21 cellular contexts compared by ENCODE assay signal in the genomic region with DNA sequence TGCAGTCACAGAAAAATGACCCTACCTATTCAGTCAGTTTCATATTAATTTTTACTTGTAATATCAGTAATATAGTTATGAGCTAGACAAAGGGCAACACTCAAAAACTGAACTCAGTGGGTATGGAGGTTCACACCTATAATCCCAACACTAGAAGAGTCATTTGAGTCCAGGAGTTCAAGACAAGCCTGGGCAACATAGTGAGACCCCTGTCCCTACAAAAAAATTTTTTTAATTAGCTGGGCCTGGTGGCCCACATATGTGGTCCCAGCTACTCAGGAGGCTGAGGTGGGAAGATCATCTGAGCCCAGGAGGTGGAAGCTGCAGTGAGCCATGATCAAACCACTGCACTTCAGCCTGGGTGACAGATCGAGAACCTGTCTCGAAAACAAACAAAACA. TPM values are rescaled to one million over a fixed set of nuclear protein-coding genes. Genes with fewer than 3 reads are reported as not detected.
A peak's percentile ranks its signal among the peaks of the same experiment; 100 is the strongest.
DNase-seq lines count a peak whose midpoint lies in the region; ATAC-seq, FAIRE-seq and TF ChIP-seq lines count a peak whose summit lies in the region.
"Had no signal": no experiment of that assay in that cellular context is flagged by ENCODE, and none has a peak within 500 bp of the region (broad histone marks: within the 10 kb centered on the region; RNA-seq: fewer than 3 reads in every experiment).

No MANE protein-coding gene starts in this region.

- H3K4me1 Mint-ChIP-seq in activated T-cell treated with anti-CD3 and anti-CD28 coated beads, Interleukin-2, amount 50 U/mL, for 24 hours (ENCODE audit: low read depth), result peaks cover 53% of the 10 kb centered on the region
- H3K4me1 Mint-ChIP-seq in HFFc6 (ENCODE audit: low read depth) (peaks cover 44% of the 10 kb centered on the region), astrocyte (ENCODE audit: low read depth, unreplicated experiment) (peaks cover 11% of the 10 kb centered on the region)

- H3K9me2 ChIP-seq in neural cell (ENCODE audit: insufficient read depth, low read length), result no peaks in the 10 kb centered on the region

- no peak for TF ChIP-seq RAD21 in neural cell (conservative IDR thresholded peaks at IDR 0.05)

- ATAC-seq in GM21360 (IDR thresholded peaks at IDR 0.05; ENCODE audit: unreplicated experiment), result no peak
- ATAC-seq: left lung, mucosa of descending colon had no signal

- peak overlapping the region; percentile 59 for H3K27ac Mint-ChIP-seq in activated T-cell treated with anti-CD3 and anti-CD28 coated beads, Interleukin-2, amount 50 U/mL, for 24 hours
- peak overlapping the region; percentile 26; the same call in 1 of the 2 replicates for H3K27ac Mint-ChIP-seq in HFFc6
- H3K27ac Mint-ChIP-seq in astrocyte (ENCODE audit: unreplicated experiment), result no peak overlapping the region

- FAIRE-seq in astrocyte (lab: Jason Lieb, UNC), result no peak

- no peak overlapping the region for H2AFZ ChIP-seq in astrocyte (ENCODE audit: low read depth, low read length)
- H2AFZ ChIP-seq in neural cell (ENCODE audit: low read depth, low read length), result no peak overlapping the region

- peak overlapping the region; percentile 42 for H3K4me3 Mint-ChIP-seq in activated T-cell treated with anti-CD3 and anti-CD28 coated beads, Interleukin-2, amount 50 U/mL, for 24 hours
- H3K4me3 Mint-ChIP-seq in HFFc6 (peak overlapping the region; percentile 91), astrocyte (ENCODE audit: unreplicated experiment) (peak overlapping the region; percentile 91)

- H3K36me3 ChIP-seq in astrocyte (ENCODE audit: insufficient read depth, low read length) (peaks cover 28% of the 10 kb centered on the region), neural cell (ENCODE audit: insufficient read depth, low read length) (peaks cover 8% of the 10 kb centered on the region)

- H3K27me3 Mint-ChIP-seq in activated T-cell treated with anti-CD3 and anti-CD28 coated beads, Interleukin-2, amount 50 U/mL, for 24 hours, result no peaks in the 10 kb centered on the region
- no peaks in the 10 kb centered on the region for H3K27me3 Mint-ChIP-seq in HFFc6 (ENCODE audit: insufficient read depth)
- no peaks in the 10 kb centered on the region for H3K27me3 Mint-ChIP-seq in astrocyte (ENCODE audit: low read depth, unreplicated experiment)

- H3K4me2 ChIP-seq in astrocyte (ENCODE audit: low read length) (peak overlapping the region; percentile 99), neural cell (ENCODE audit: low read length) (no peak overlapping the region)

- no peaks in the 10 kb centered on the region for H3F3A ChIP-seq in neural cell (ENCODE audit: insufficient read depth, low read length, poor library complexity, severe bottlenecking)

- H3K9ac ChIP-seq in astrocyte (ENCODE audit: low read length), result no peak overlapping the region
- no peak overlapping the region for H3K9ac ChIP-seq in neural cell (ENCODE audit: low read length)

- H3K9me3 Mint-ChIP-seq in activated T-cell treated with anti-CD3 and anti-CD28 coated beads, Interleukin-2, amount 50 U/mL, for 24 hours, result no peaks in the 10 kb centered on the region
- no peaks in the 10 kb centered on the region for H3K9me3 Mint-ChIP-seq in HFFc6
- no peaks in the 10 kb centered on the region for H3K9me3 Mint-ChIP-seq in astrocyte (ENCODE audit: unreplicated experiment)

- H3K9me3 ChIP-seq in astrocyte (ENCODE audit: insufficient read depth, low read depth, low read length) (no peaks in the 10 kb centered on the region), neural cell (ENCODE audit: low read length) (no peaks in the 10 kb centered on the region)
- H3K9me3 ChIP-seq: ascending aorta, left lung, mucosa of descending colon, right atrium auricular region, thoracic aorta had no signal

- peaks cover 11% of the 10 kb centered on the region for H3K4me1 ChIP-seq in astrocyte (ENCODE audit: insufficient read depth, low read length)

- TF ChIP-seq CTCF in HFFc6 (IDR thresholded peaks at IDR 0.05) (no peak), astrocyte (IDR thresholded peaks at IDR 0.05; ENCODE audit: insufficient read depth, low read depth, low read length) (no peak), neural cell (IDR thresholded peaks at IDR 0.05; ENCODE audit: poor library complexity, severe bottlenecking) (no peak)

- no peaks in the 10 kb centered on the region for H3K27me3 ChIP-seq in astrocyte (ENCODE audit: insufficient read depth, low read length)
- H3K27me3 ChIP-seq in neural cell (ENCODE audit: insufficient read depth, low read depth, low read length), result no peaks in the 10 kb centered on the region
- H3K27me3 ChIP-seq: ascending aorta, left lung, right atrium auricular region had no signal

- no peak for TF ChIP-seq EP300 in neural cell (conservative IDR thresholded peaks at IDR 0.05; ENCODE audit: poor library complexity, severe bottlenecking)

- H3K27ac ChIP-seq in astrocyte (ENCODE audit: low read depth, low read length) (no peak overlapping the region), neural cell (ENCODE audit: low read length) (no peak overlapping the region)
- H3K27ac ChIP-seq: ascending aorta, C4-2B, left lung, right atrium auricular region, RWPE1, thoracic aorta, WERI-Rb-1 had no signal

- H3K4me3 ChIP-seq in astrocyte (ENCODE audit: insufficient read depth, low read depth, low read length), result no peak overlapping the region
- peak overlapping the region; percentile 32 for H3K4me3 ChIP-seq in neural cell (ENCODE audit: low read length)
- H3K4me3 ChIP-seq: mucosa of descending colon, right atrium auricular region had no signal

- DNase-seq in activated T-cell treated with anti-CD3 and anti-CD28 coated beads, Interleukin-2, amount 50 U/mL, for 24 hours, result no peak
- DNase-seq in activated T-cell treated with anti-CD3 and anti-CD28 coated beads, Interleukin-2, amount 50 U/mL, for 1 hour, result no peak
- no peak for DNase-seq in HFFc6
- no peak for DNase-seq in astrocyte (ENCODE audit: low read depth)
- no peak for DNase-seq in GM19240 (ENCODE audit: insufficient read length, low spot score)
- DNase-seq in effector CD4-positive, alpha-beta T cell, result no peak
- DNase-seq: ACHN; left lung; mucosa of descending colon; NCI-H1092; NCI-H2029 treated with DMSO at 0.1 percent for 48 hours; occipital lobe; stimulated activated CD4-positive, alpha-beta T cell treated with anti-CD3 and anti-CD28 coated beads, Interleukin-15, amount 100 ng/mL, for 24 hours; WERI-Rb-1 had no signal

- peaks cover 84% of the 10 kb centered on the region for H3K36me3 Mint-ChIP-seq in activated T-cell treated with anti-CD3 and anti-CD28 coated beads, Interleukin-2, amount 50 U/mL, for 24 hours (ENCODE audit: low read depth)
- peaks cover 40% of the 10 kb centered on the region for H3K36me3 Mint-ChIP-seq in HFFc6 (ENCODE audit: low read depth)
- peaks cover 6% of the 10 kb centered on the region for H3K36me3 Mint-ChIP-seq in astrocyte (ENCODE audit: low read depth, unreplicated experiment)

- peaks cover 71% of the 10 kb centered on the region for H3K79me2 ChIP-seq in astrocyte (ENCODE audit: insufficient read depth, low read length)
- peaks cover 28% of the 10 kb centered on the region for H3K79me2 ChIP-seq in neural cell (replicated peaks; ENCODE audit: insufficient read depth, low read length)

- H4K20me1 ChIP-seq in astrocyte (ENCODE audit: insufficient read depth, low read length) (peaks cover 55% of the 10 kb centered on the region), neural cell (ENCODE audit: insufficient read depth) (no peaks in the 10 kb centered on the region)

TF ChIP-seq in neural cell, 6 proteins besides CTCF, POLR2A, EP300 and RAD21 (continues in another document):
- TF ChIP-seq EZH2 (IDR thresholded peaks at IDR 0.05; ENCODE audit: borderline replicate concordance, insufficient read depth, low read length, poor library complexity, severe bottlenecking) (no peak), TAF1 (IDR thresholded peaks at IDR 0.05; ENCODE audit: low read depth) (no peak), SMC3 (conservative IDR thresholded peaks at IDR 0.05; ENCODE audit: poor library complexity) (no peak), MXI1 (conservative IDR thresholded peaks at IDR 0.05; ENCODE audit: poor library complexity, severe bottlenecking) (no peak)

RNA-seq across cellular contexts. Expression of gene TMF1, which starts 3.1 kb away (rescaled TPM):
- 10 to 100 TPM; 43.7 to 46.9 (median 45.2) TPM for total RNA-seq in HFFc6 (2021; fragmentation: NEBNext Ultra II Directional; extraction: Animal tissue kit (Norgen Biotek cat#: 25700))
- 46.0 and 46.8 TPM in 2 replicates for total RNA-seq in astrocyte
- polyA plus RNA-seq in neural cell, result 21.4 TPM in 2 replicates
- polyA minus RNA-seq in neural cell, result 57.9 and 65.1 TPM in 2 replicates

RNA-seq across cellular contexts. Expression of gene UBA3, which starts 31.2 kb away (rescaled TPM):
- 10 to 100 TPM; 62.1 to 75.4 (median 63.6) TPM for total RNA-seq in HFFc6 (2021; fragmentation: NEBNext Ultra II Directional; extraction: Animal tissue kit (Norgen Biotek cat#: 25700))
- 73.4 and 79.2 TPM in 2 replicates for total RNA-seq in astrocyte
- 119 and 168 TPM in 2 replicates for polyA plus RNA-seq in neural cell
- 114 and 122 TPM in 2 replicates for polyA minus RNA-seq in neural cell

RNA-seq across cellular contexts. Expression of gene EOGT, which starts 35.5 kb away (rescaled TPM):
- total RNA-seq in HFFc6 (2021; fragmentation: NEBNext Ultra II Directional; extraction: Animal tissue kit (Norgen Biotek cat#: 25700)), result 10 to 100 TPM; 26.9 to 31.6 (median 28.2) TPM
- total RNA-seq in astrocyte, result 32.3 and 35.2 TPM in 2 replicates
- 3.2 and 5.2 TPM in 2 replicates for polyA plus RNA-seq in neural cell
- 2.7 and 6.3 TPM in 2 replicates for polyA minus RNA-seq in neural cell

RNA-seq across cellular contexts. Expression of gene ARL6IP5, which starts 35.7 kb away (rescaled TPM):
- total RNA-seq in HFFc6 (2021; fragmentation: NEBNext Ultra II Directional; extraction: Animal tissue kit (Norgen Biotek cat#: 25700)), result 100 to 1,000 TPM; 108 to 132 (median 119) TPM
- total RNA-seq in astrocyte, result 160 and 166 TPM in 2 replicates
- polyA plus RNA-seq in neural cell, result 91.2 and 108 TPM in 2 replicates
- 72.6 and 80.5 TPM in 2 replicates for polyA minus RNA-seq in neural cell
